In the genomic region with DNA sequence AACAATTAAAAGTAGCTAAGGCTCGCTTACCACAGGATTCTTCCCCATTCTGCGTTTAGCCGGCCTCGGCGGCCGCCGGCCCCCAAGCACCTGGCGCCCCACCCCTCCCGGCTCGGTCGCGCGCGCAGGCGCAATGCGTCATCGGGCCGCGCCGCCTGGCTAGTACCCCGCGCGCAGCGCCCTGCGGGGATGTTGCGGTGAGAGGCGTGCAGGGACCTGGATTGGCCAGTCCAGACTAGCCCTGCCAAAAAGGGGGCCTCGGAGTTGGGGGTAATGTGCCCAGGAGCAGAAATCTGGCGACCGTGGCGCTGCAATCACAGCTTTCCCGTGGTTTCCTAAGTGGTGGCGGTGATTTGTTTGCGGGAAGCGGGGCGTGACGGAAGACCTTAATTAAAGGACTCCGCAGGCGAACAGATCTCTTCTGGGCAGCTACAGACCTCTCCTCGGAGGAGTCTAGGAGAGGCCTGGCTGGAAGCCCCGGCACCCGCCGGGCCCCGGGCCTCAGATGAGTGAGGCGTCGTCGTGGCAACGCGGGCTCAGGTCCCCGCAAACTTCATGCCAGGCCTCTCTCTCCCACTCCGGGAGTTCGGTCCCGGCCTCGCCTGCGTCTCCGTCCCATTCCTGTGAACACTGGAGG, we compare ENCODE assay signal across 9 cellular contexts. TPM values are rescaled to one million over a fixed set of nuclear protein-coding genes. Genes with fewer than 3 reads are reported as not detected.
DNase-seq lines count a peak whose midpoint lies in the region; ATAC-seq and TF ChIP-seq lines count a peak whose summit lies in the region.
"Had no signal": no experiment of that assay in that cellular context is flagged by ENCODE, and none has a peak within 500 bp of the region (broad histone marks: within the 10 kb centered on the region; RNA-seq: fewer than 3 reads in every experiment).

No MANE protein-coding gene starts in this region.

- H3K36me3 ChIP-seq in lung (ENCODE audit: control insufficient read depth in 2 of 2, insufficient read depth in 2 of 2, low read length in 2 of 2), result peaks cover 0 to 6% of the 10 kb centered on the region in 2 donors

- CTCF ChIA-PET in activated CD4-positive, alpha-beta memory T cell treated with anti-CD3 and anti-CD28 coated beads, Interleukin-2, amount 10 ng/mL, durations not matched to agents 7 days and 5 days (lab: Charles Lee), result interaction anchor here (0.6 to 1.6 kb wide), 6 partner anchors 139 to 460 kb away, joined by 3 to 6 read pairs (median 3); partner anchors contain the start of genes ALS2 and TRAK2

- POLR2A ChIA-PET in activated CD4-positive, alpha-beta memory T cell treated with anti-CD3 and anti-CD28 coated beads, Interleukin-2, amount 10 ng/mL, durations not matched to agents 7 days and 5 days (lab: Charles Lee), result interaction anchor here (0.9 to 2.6 kb wide), 11 partner anchors 8 to 460 kb away, joined by 3 to 21 read pairs (median 4); partner anchors contain the start of genes ALS2, CASP10, CASP8 and STRADB

- no peaks in the 10 kb centered on the region for H3K27me3 ChIP-seq in lung (ENCODE audit: control insufficient read depth, insufficient read depth)

- H3K27ac Mint-ChIP-seq in activated CD4-positive, alpha-beta memory T cell treated with anti-CD3 and anti-CD28 coated beads, Interleukin-2, amount 10 ng/mL, durations not matched to agents 7 days and 5 days, result peak overlapping the region; percentile 87

- H3K27me3 Mint-ChIP-seq in activated CD4-positive, alpha-beta memory T cell treated with anti-CD3 and anti-CD28 coated beads, Interleukin-2, amount 10 ng/mL, durations not matched to agents 7 days and 5 days, result peaks cover 1% of the 10 kb centered on the region

- DNase-seq in AG20443 (ENCODE audit: low spot score) (peak; percentile 95), NCI-H526 treated with DMSO at 0.1 percent for 48 hours (lab: John Stamatoyannopoulos, UW) (peak; percentile 77), ecto neural progenitor cell (ENCODE audit: low spot score) (peak; percentile 94), lung (ENCODE audit: low spot score) (peak; percentile 77)
- DNase-seq in activated CD4-positive, alpha-beta memory T cell treated with anti-CD3 and anti-CD28 coated beads, Interleukin-2, amount 10 ng/mL, durations not matched to agents 7 days and 5 days, result peak; percentile 87
- DNase-seq in stimulated activated CD4-positive, alpha-beta T cell treated with anti-CD3 and anti-CD28 coated beads, TNF-alpha, amount 100 ng/mL, for 24 hours (ENCODE audit: low read depth in 3 of 3), result peak; percentile 58 to 86 (median 73)

- H3K4me3 Mint-ChIP-seq in activated CD4-positive, alpha-beta memory T cell treated with anti-CD3 and anti-CD28 coated beads, Interleukin-2, amount 10 ng/mL, durations not matched to agents 7 days and 5 days, result peak overlapping the region; percentile 92

- peaks cover 0 to 5% of the 10 kb centered on the region in 2 donors for H3K4me1 ChIP-seq in lung (ENCODE audit: control insufficient read depth in 2 of 2, insufficient read depth in 2 of 2, low read length in 2 of 2)

- peak overlapping the region; percentile 87 to 93 for H3K27ac ChIP-seq in lung (ENCODE audit: low read depth in 1 of 2, low read length in 1 of 2)

- no peaks in the 10 kb centered on the region for H3K36me3 Mint-ChIP-seq in activated CD4-positive, alpha-beta memory T cell treated with anti-CD3 and anti-CD28 coated beads, Interleukin-2, amount 10 ng/mL, durations not matched to agents 7 days and 5 days (ENCODE audit: low read depth)

- H3K9me3 Mint-ChIP-seq in activated CD4-positive, alpha-beta memory T cell treated with anti-CD3 and anti-CD28 coated beads, Interleukin-2, amount 10 ng/mL, durations not matched to agents 7 days and 5 days, result no peaks in the 10 kb centered on the region

- H3K4me1 Mint-ChIP-seq in activated CD4-positive, alpha-beta memory T cell treated with anti-CD3 and anti-CD28 coated beads, Interleukin-2, amount 10 ng/mL, durations not matched to agents 7 days and 5 days, result peaks cover 22% of the 10 kb centered on the region

- no peak for TF ChIP-seq CTCF in lung (IDR thresholded peaks at IDR 0.05; ENCODE audit: control extremely low read depth, extremely low read depth)

- ATAC-seq in GM19035 (IDR thresholded peaks at IDR 0.05; ENCODE audit: unreplicated experiment) (peak; percentile 84), HG03342 (IDR thresholded peaks at IDR 0.05; ENCODE audit: unreplicated experiment) (peak; percentile 84), lung (ENCODE audit: insufficient read depth, low FRiP score) (peak; percentile 94)

- H3K9me3 ChIP-seq in lung (ENCODE audit: control insufficient read depth in 2 of 2, insufficient read depth in 1 of 2, low read length in 1 of 2), result no peaks in the 10 kb centered on the region

- peak overlapping the region; percentile 57 for H3K4me3 ChIP-seq in lung

- WGBS in lung, 2 donors, result 0% methylated on average over 45 to 56 of the region's 56 CpGs

RNA-seq across cellular contexts. Expression of gene TMEM237, which starts 0.6 kb away (rescaled TPM):
- total RNA-seq in activated CD4-positive, alpha-beta memory T cell treated with anti-CD3 and anti-CD28 coated beads, Interleukin-2, amount 10 ng/mL, durations not matched to agents 7 days and 5 days, result 10 to 100 TPM; 13.4 to 15.2 TPM
- total RNA-seq in lung, result 10 to 100 TPM; 15.4 to 27.5 TPM
- polyA plus RNA-seq in lung, result 1 to 10 TPM; 7.0 to 7.7 TPM

RNA-seq across cellular contexts. Expression of gene MPP4, which starts 55.7 kb away (rescaled TPM):
- total RNA-seq in activated CD4-positive, alpha-beta memory T cell treated with anti-CD3 and anti-CD28 coated beads, Interleukin-2, amount 10 ng/mL, durations not matched to agents 7 days and 5 days, result not detected
- under 1 TPM in 1 of 2 donors, not detected in 1; 0.15 TPM for total RNA-seq in lung
- under 1 TPM; 0.08 to 0.22 TPM for polyA plus RNA-seq in lung
- total RNA-seq: T-helper 2 cell treated with Interferon-gamma antibody and Interleukin-4, amounts not matched to agents 100 ng/mL and 5 ng/mL, for 36 hours had no signal

Comparison
In these comparisons a context has a peak if more than half of its experiments do, and no peak if none do; other contexts are left out.
1. Peak in every context shown above with its lines: DNase-seq, ATAC-seq, H3K4me3 ChIP-seq and H3K27ac ChIP-seq.